In the genomic region with DNA sequence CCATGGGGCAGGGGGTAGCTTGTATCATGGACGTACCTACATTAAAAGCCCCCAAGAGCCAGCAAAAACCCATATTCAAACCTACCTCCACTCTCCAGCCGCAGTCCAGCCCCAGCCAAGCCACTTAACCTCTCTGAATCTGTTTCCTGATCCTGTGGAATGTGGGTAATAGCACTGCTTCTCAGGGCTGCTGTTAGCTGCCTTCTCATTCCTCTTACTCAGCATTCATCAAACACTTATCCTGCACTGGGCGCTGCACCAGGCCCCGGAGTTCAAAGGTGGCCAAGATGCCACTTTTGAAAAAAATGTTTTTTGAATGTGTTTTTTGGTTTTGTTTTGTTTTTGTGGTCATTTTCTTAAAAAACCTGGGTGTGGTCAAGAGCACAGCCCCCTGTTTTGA, we compare ENCODE assay signal across 18 cellular contexts.
DNase-seq lines count a peak whose midpoint lies in the region; ATAC-seq, FAIRE-seq and TF ChIP-seq lines count a peak whose summit lies in the region.
"Had no signal": no experiment of that assay in that cellular context is flagged by ENCODE, and none has a peak within 500 bp of the region (broad histone marks: within the 10 kb centered on the region; RNA-seq: fewer than 3 reads in every experiment).

No MANE protein-coding gene starts in this region.

- H3K27me3 Mint-ChIP-seq in GM23338 (ENCODE audit: insufficient read depth, low read depth, poor library complexity) (peaks cover 9% of the 10 kb centered on the region), astrocyte (ENCODE audit: low read depth, unreplicated experiment) (no peaks in the 10 kb centered on the region)
- H3K27me3 Mint-ChIP-seq in naive thymus-derived CD8-positive, alpha-beta T cell: no peaks in the 10 kb centered on the region

- H3K4me3 ChIP-seq in SK-N-SH (ENCODE audit: low read depth in 2 of 2, low read length in 1 of 2): no peak overlapping the region
- H3K4me3 ChIP-seq in GM23338: no peak overlapping the region
- no peak overlapping the region for H3K4me3 ChIP-seq in astrocyte (ENCODE audit: insufficient read depth, low read depth, low read length)
- no peak overlapping the region for H3K4me3 ChIP-seq in trophoblast cell (ENCODE audit: low read depth, low read length)
- H3K4me3 ChIP-seq: heart left ventricle, skin epidermis, thoracic aorta had no signal

- H3K18ac ChIP-seq in trophoblast cell (ENCODE audit: low read length): no peak overlapping the region

- H2BK120ac ChIP-seq in trophoblast cell (ENCODE audit: insufficient read depth, low read length, poor library complexity): no peak overlapping the region

- no peak for DNase-seq in SK-N-SH
- no peak for DNase-seq in GM23338 (ENCODE audit: low spot score)
- DNase-seq in astrocyte (ENCODE audit: low read depth): peak; percentile 76
- DNase-seq in naive thymus-derived CD8-positive, alpha-beta T cell: no peak
- DNase-seq in stimulated activated naive CD4-positive, alpha-beta T cell (lab: John Stamatoyannopoulos, UW): no peak
- no peak for DNase-seq in HTR-8/SVneo (ENCODE audit: insufficient read length, low spot score)
- DNase-seq in trophoblast cell: no peak
- DNase-seq: 8988T, Calu3, heart left ventricle, NCI-H146, NCI-H526 treated with DMSO at 0.1 percent for 48 hours, T1000 had no signal

- no peak overlapping the region for H2BK5ac ChIP-seq in trophoblast cell (ENCODE audit: low read depth, low read length, poor library complexity)

- TF ChIP-seq EP300 in SK-N-SH (IDR thresholded peaks at IDR 0.05; ENCODE audit: borderline replicate concordance in 1 of 2, low read depth in 1 of 2, low read length in 1 of 2): no peak

- H3K9me3 ChIP-seq in SK-N-SH (no peaks in the 10 kb centered on the region), astrocyte (ENCODE audit: insufficient read depth, low read depth, low read length) (no peaks in the 10 kb centered on the region), trophoblast cell (ENCODE audit: insufficient read depth, low read depth, low read length) (peaks cover 2% of the 10 kb centered on the region)
- H3K9me3 ChIP-seq: thoracic aorta had no signal

- CTCF ChIA-PET in SK-N-SH (lab: Yijun Ruan, JAX): interaction anchor here (1.2 kb wide), 1 partner anchor 96 kb away, joined by 3 read pairs; no protein-coding TSS in a partner anchor

- ATAC-seq in SK-N-SH treated with all-trans-retinoic acid at 6 μM for 48 hours (peak; percentile 40; the same call in 1 of the 3 replicates), GM23338 (peak; percentile 36; the same call in 2 of the 3 replicates)
- ATAC-seq in naive thymus-derived CD8-positive, alpha-beta T cell: no peak

- H3K9me2 ChIP-seq in SK-N-SH: no peaks in the 10 kb centered on the region
- no peaks in the 10 kb centered on the region for H3K9me2 ChIP-seq in GM23338 (ENCODE audit: insufficient read depth)

- H3K9me3 Mint-ChIP-seq in GM23338 (peaks cover 14% of the 10 kb centered on the region), astrocyte (ENCODE audit: unreplicated experiment) (peaks cover 9% of the 10 kb centered on the region)
- H3K9me3 Mint-ChIP-seq in naive thymus-derived CD8-positive, alpha-beta T cell: no peaks in the 10 kb centered on the region

- no peak overlapping the region for H3K4me2 ChIP-seq in SK-N-SH
- H3K4me2 ChIP-seq in GM23338: no peak overlapping the region
- H3K4me2 ChIP-seq in astrocyte (ENCODE audit: low read length): peak overlapping the region; percentile 74
- no peak overlapping the region for H3K4me2 ChIP-seq in trophoblast cell (ENCODE audit: low read length)

- no peak overlapping the region for H3K23ac ChIP-seq in trophoblast cell (ENCODE audit: low read length)

- no peak overlapping the region for H4K12ac ChIP-seq in trophoblast cell (ENCODE audit: low read depth, low read length)

- H2AFZ ChIP-seq in SK-N-SH (ENCODE audit: low read depth) (no peak overlapping the region), GM23338 (no peak overlapping the region), astrocyte (ENCODE audit: low read depth, low read length) (no peak overlapping the region), trophoblast cell (ENCODE audit: insufficient read depth, low read length, poor library complexity) (no peak overlapping the region)

- H2AK5ac ChIP-seq in trophoblast cell (ENCODE audit: low read length): no peak overlapping the region

- H3K4me1 Mint-ChIP-seq in GM23338 (peaks cover 11% of the 10 kb centered on the region; the same call in 2 of the 3 replicates), astrocyte (ENCODE audit: low read depth, unreplicated experiment) (peaks cover 22% of the 10 kb centered on the region)
- peaks cover 36 to 86% (median 50%) of the 10 kb centered on the region in 4 donors for H3K4me1 Mint-ChIP-seq in naive thymus-derived CD8-positive, alpha-beta T cell
- H3K4me1 Mint-ChIP-seq: neural crest cell had no signal

- no peak overlapping the region for H3K14ac ChIP-seq in trophoblast cell (ENCODE audit: low read length)

- H4K8ac ChIP-seq in trophoblast cell (ENCODE audit: low read depth, low read length): no peak overlapping the region

- H3K27ac Mint-ChIP-seq in GM23338 (no peak overlapping the region), astrocyte (ENCODE audit: unreplicated experiment) (peak overlapping the region; percentile 75)
- peak overlapping the region in 7 of 10 donors; percentile 33 to 84 (median 62) for H3K27ac Mint-ChIP-seq in naive thymus-derived CD8-positive, alpha-beta T cell

- no peak overlapping the region for H4K91ac ChIP-seq in trophoblast cell (ENCODE audit: low read depth, low read length)

- no peak for TF ChIP-seq CTCF in SK-N-SH (IDR thresholded peaks at IDR 0.05)
- no peak for TF ChIP-seq CTCF in GM23338 (conservative IDR thresholded peaks at IDR 0.05; ENCODE audit: low read depth in 2 of 2)
- TF ChIP-seq CTCF in astrocyte (IDR thresholded peaks at IDR 0.05; ENCODE audit: insufficient read depth, low read depth, low read length): no peak

- H3K4me3 Mint-ChIP-seq in GM23338 (no peak overlapping the region), astrocyte (ENCODE audit: unreplicated experiment) (no peak overlapping the region)
- H3K4me3 Mint-ChIP-seq in naive thymus-derived CD8-positive, alpha-beta T cell: peak overlapping the region in 4 of 10 donors; percentile 35 to 57 (median 46)
- H3K4me3 Mint-ChIP-seq: neural crest cell had no signal

- H3K27me3 ChIP-seq in SK-N-SH (ENCODE audit: insufficient read depth): no peaks in the 10 kb centered on the region
- H3K27me3 ChIP-seq in GM23338 (ENCODE audit: insufficient read depth): no peaks in the 10 kb centered on the region
- no peaks in the 10 kb centered on the region for H3K27me3 ChIP-seq in astrocyte (ENCODE audit: insufficient read depth, low read length)
- H3K27me3 ChIP-seq in trophoblast cell (ENCODE audit: insufficient read depth, low read length): no peaks in the 10 kb centered on the region
- H3K27me3 ChIP-seq: heart left ventricle had no signal

- no peak overlapping the region for H3K4ac ChIP-seq in trophoblast cell (ENCODE audit: low read depth, low read length)

- 90% methylated on average over 4 of the region's 4 CpGs for WGBS in SK-N-SH (ENCODE audit: low lambda C conversion rate)
- no CpG with 5 or more reads among the region's 4 CpGs for WGBS in trophoblast cell (ENCODE audit: extremely low coverage, insufficient coverage, insufficient read length)

- H3K27ac ChIP-seq in SK-N-SH (ENCODE audit: low read depth in 2 of 2, low read length in 1 of 2) (no peak overlapping the region), GM23338 (ENCODE audit: low read depth) (no peak overlapping the region), astrocyte (ENCODE audit: low read depth, low read length) (no peak overlapping the region), trophoblast cell (ENCODE audit: low read depth, low read length) (no peak overlapping the region)
- H3K27ac ChIP-seq: heart left ventricle had no signal

- peaks cover 2% of the 10 kb centered on the region for H3K79me1 ChIP-seq in trophoblast cell (ENCODE audit: low read length)

- no peak overlapping the region for H3K9ac ChIP-seq in SK-N-SH
- H3K9ac ChIP-seq in astrocyte (ENCODE audit: low read length): peak overlapping the region; percentile 54
- H3K9ac ChIP-seq in trophoblast cell (ENCODE audit: low read length): no peak overlapping the region

- no peaks in the 10 kb centered on the region for H3K79me2 ChIP-seq in SK-N-SH (ENCODE audit: insufficient read depth)
- no peaks in the 10 kb centered on the region for H3K79me2 ChIP-seq in GM23338 (replicated peaks; ENCODE audit: insufficient read depth)
- H3K79me2 ChIP-seq in astrocyte (ENCODE audit: insufficient read depth, low read length): peaks cover 7% of the 10 kb centered on the region
- no peaks in the 10 kb centered on the region for H3K79me2 ChIP-seq in trophoblast cell (ENCODE audit: control insufficient read depth, insufficient read depth, low read length, poor library complexity)

- FAIRE-seq in astrocyte (lab: Jason Lieb, UNC): no peak
- FAIRE-seq in HTR-8/SVneo (lab: Jason Lieb, UNC): no peak
- FAIRE-seq: endometrium had no signal

- H3K4me1 ChIP-seq in SK-N-SH (ENCODE audit: control insufficient read depth in 1 of 2, insufficient read depth in 2 of 2, low read depth in 1 of 2, low read length in 1 of 2) (peaks cover 3 to 7% of the 10 kb centered on the region in 2 experiments; a peak in 1 of 4 replicates), GM23338 (ENCODE audit: insufficient read depth) (peaks cover 15% of the 10 kb centered on the region), astrocyte (ENCODE audit: insufficient read depth, low read length) (peaks cover 22% of the 10 kb centered on the region), trophoblast cell (ENCODE audit: control insufficient read depth in 1 of 2, insufficient read depth in 2 of 2, low read length in 2 of 2) (peaks cover 0 to 5% of the 10 kb centered on the region in 2 experiments)

- no peak for TF ChIP-seq RAD21 in SK-N-SH (IDR thresholded peaks at IDR 0.05; ENCODE audit: low read length)

- POLR2A ChIA-PET in SK-N-SH (lab: Yijun Ruan, JAX): no interaction called here
- POLR2A ChIA-PET in naive thymus-derived CD8-positive, alpha-beta T cell (lab: Charles Lee): no interaction called here

- no peaks in the 10 kb centered on the region for H4K20me1 ChIP-seq in SK-N-SH (ENCODE audit: insufficient read depth)
- no peaks in the 10 kb centered on the region for H4K20me1 ChIP-seq in GM23338 (replicated peaks; ENCODE audit: insufficient read depth)
- H4K20me1 ChIP-seq in astrocyte (ENCODE audit: insufficient read depth, low read length): peaks cover 12% of the 10 kb centered on the region

- no peaks in the 10 kb centered on the region for H3F3A ChIP-seq in SK-N-SH (replicated peaks; ENCODE audit: insufficient read depth)
- H3F3A ChIP-seq in GM23338 (replicated peaks; ENCODE audit: low read depth): no peaks in the 10 kb centered on the region

- H3K36me3 Mint-ChIP-seq in GM23338 (ENCODE audit: low read depth) (peaks cover 16% of the 10 kb centered on the region), astrocyte (ENCODE audit: low read depth, unreplicated experiment) (peaks cover 6% of the 10 kb centered on the region)
- peaks cover 0 to 4% (median 0%) of the 10 kb centered on the region in 3 donors for H3K36me3 Mint-ChIP-seq in naive thymus-derived CD8-positive, alpha-beta T cell

- H2BK12ac ChIP-seq in trophoblast cell (ENCODE audit: low read length): no peak overlapping the region

- no peaks in the 10 kb centered on the region for H3K36me3 ChIP-seq in SK-N-SH (replicated peaks in 1 of 2; ENCODE audit: control insufficient read depth in 1 of 2, insufficient read depth in 2 of 2, low read length in 1 of 2)
- H3K36me3 ChIP-seq in GM23338 (ENCODE audit: insufficient read depth): no peaks in the 10 kb centered on the region
- no peaks in the 10 kb centered on the region for H3K36me3 ChIP-seq in astrocyte (ENCODE audit: insufficient read depth, low read length)
- peaks cover 0 to 3% of the 10 kb centered on the region in 2 experiments for H3K36me3 ChIP-seq in trophoblast cell (ENCODE audit: control insufficient read depth in 1 of 2, insufficient read depth in 2 of 2, low read length in 2 of 2)
- H3K36me3 ChIP-seq: thoracic aorta had no signal

Comparison
In these comparisons a context has a peak if more than half of its experiments do, and no peak if none do; other contexts are left out.
1. ATAC-seq: peak in SK-N-SH treated with all-trans-retinoic acid at 6 μM for 48 hours (single experiment) and GM23338 (single experiment); none in naive thymus-derived CD8-positive, alpha-beta T cell (0 of 2).